13 cellular contexts compared by ENCODE assay signal in genomic region chr1:56374026-56374974, GRCh38.
DNase-seq lines count a peak whose midpoint lies in the region; ATAC-seq and TF ChIP-seq lines count a peak whose summit lies in the region.
"Had no signal": no experiment of that assay in that cellular context is flagged by ENCODE, and none has a peak within 500 bp of the region (broad histone marks: within the 10 kb centered on the region; RNA-seq: fewer than 3 reads in every experiment).

No MANE protein-coding gene starts in this region.

- DNase-seq in Right ventricle myocardium superior (peak; percentile 56), right atrium auricular region (ENCODE audit: low spot score) (no peak), right cardiac atrium (peak in 2 of 3 donors; percentile 47 to 59), NCI-H526 (lab: John Stamatoyannopoulos, UW) (no peak), HK-2 (ENCODE audit: unreplicated experiment) (no peak)
- DNase-seq: activated naive CD8-positive, alpha-beta T cell treated with anti-CD3 and anti-CD28 coated beads, Interleukin-2, amount 10 ng/mL, durations not matched to agents 7 days and 5 days; AML-193; effector memory CD8-positive, alpha-beta T cell; NCI-H187 treated with DMSO at 0.1 percent for 48 hours; stimulated activated CD4-positive, alpha-beta T cell treated with anti-CD3 and anti-CD28 coated beads, Interleukin-2, amount 100 ng/mL, for 48 hours had no signal

- intact Hi-C loops in Right ventricle myocardium superior (cut with DNase I) = loop anchor here (5.0 kb wide), 1 partner anchor 47 kb away; no protein-coding TSS in a partner anchor
- intact Hi-C loops in right cardiac atrium (cut with DNase I) = loop anchor here in 1 of 4 donors (10.0 kb wide), 1 partner anchor 1089 kb away; no protein-coding TSS in a partner anchor

- no peak for TF ChIP-seq CTCF in right atrium auricular region (IDR thresholded peaks at IDR 0.05)

- H3K4me3 ChIP-seq in right atrium auricular region (no peak overlapping the region), right cardiac atrium (ENCODE audit: low read length) (no peak overlapping the region)

- H3K4me1 ChIP-seq in right atrium auricular region = peaks cover 0 to 62% of the 10 kb centered on the region in 2 donors
- peaks cover 7% of the 10 kb centered on the region for H3K4me1 ChIP-seq in right cardiac atrium (ENCODE audit: control insufficient read depth, insufficient read depth, low read length)

- ATAC-seq in Right ventricle myocardium superior (ENCODE audit: poor library complexity) (peak; percentile 80), SK-N-SH treated with all-trans-retinoic acid at 6 μM for 48 hours (peak; percentile 60), right cardiac atrium (peak; percentile 45 to 55), GM19328 (IDR thresholded peaks at IDR 0.05; ENCODE audit: unreplicated experiment) (no peak), HG03571 (IDR thresholded peaks at IDR 0.05; ENCODE audit: unreplicated experiment) (no peak)
- ATAC-seq: effector memory CD8-positive, alpha-beta T cell had no signal

- H3K27ac ChIP-seq in right atrium auricular region (peak overlapping the region in 1 of 2 donors; percentile 23), right cardiac atrium (ENCODE audit: low read length) (no peak overlapping the region)

- H3K9me3 ChIP-seq in right atrium auricular region = no peaks in the 10 kb centered on the region
- no peaks in the 10 kb centered on the region for H3K9me3 ChIP-seq in right cardiac atrium (ENCODE audit: control insufficient read depth, low read length)

- H3K36me3 ChIP-seq in right atrium auricular region = no peaks in the 10 kb centered on the region

- no peaks in the 10 kb centered on the region for H3K27me3 ChIP-seq in right atrium auricular region
- no peaks in the 10 kb centered on the region for H3K27me3 ChIP-seq in right cardiac atrium (ENCODE audit: control insufficient read depth, insufficient read depth)

- WGBS in right cardiac atrium = 27% methylated on average over 14 of the region's 14 CpGs

TF ChIP-seq in SK-N-SH treated with all-trans-retinoic acid at 6 μM for 48 hours, 23 proteins besides CTCF, POLR2A, EP300 and RAD21:
- peak; percentile 72 for TF ChIP-seq ISL1 (CRISPR knock-in tag; IDR thresholded peaks at IDR 0.05)
- no peak for TF ChIP-seq ZFP30 (CRISPR knock-in tag; IDR thresholded peaks at IDR 0.05)
- 0 out of 2 replicates have a peak, but pooled peaks have one; percentile 8 for TF ChIP-seq SNAI2 (CRISPR knock-in tag; IDR thresholded peaks at IDR 0.05)
- TF ChIP-seq TSHZ2 (CRISPR knock-in tag; IDR thresholded peaks at IDR 0.05) = 0 out of 2 replicates have a peak, but pooled peaks have one; percentile 16
- TF ChIP-seq CREB5 (CRISPR knock-in tag; IDR thresholded peaks at IDR 0.05; ENCODE audit: low read depth) = peak; percentile 66; the same call in 1 of the 2 replicates
- TF ChIP-seq ESRRG (CRISPR knock-in tag; IDR thresholded peaks at IDR 0.05) = no peak
- TF ChIP-seq TCF4 (CRISPR knock-in tag; IDR thresholded peaks at IDR 0.05; ENCODE audit: borderline replicate concordance) = peak; percentile 54; the same call in 1 of the 2 replicates

Comparison
In these comparisons a context has a peak if more than half of its experiments do, and no peak if none do; other contexts are left out.
1. DNase-seq: peak in Right ventricle myocardium superior (single experiment) and right cardiac atrium (2 of 3); none in right atrium auricular region (single experiment), NCI-H526 (0 of 2) and HK-2 (single experiment).
2. ATAC-seq: peak in Right ventricle myocardium superior (single experiment), SK-N-SH treated with all-trans-retinoic acid at 6 μM for 48 hours (single experiment) and right cardiac atrium (2 of 2); none in GM19328 (single experiment) and HG03571 (single experiment).